23 cellular contexts compared by ENCODE assay signal in the genomic region with DNA sequence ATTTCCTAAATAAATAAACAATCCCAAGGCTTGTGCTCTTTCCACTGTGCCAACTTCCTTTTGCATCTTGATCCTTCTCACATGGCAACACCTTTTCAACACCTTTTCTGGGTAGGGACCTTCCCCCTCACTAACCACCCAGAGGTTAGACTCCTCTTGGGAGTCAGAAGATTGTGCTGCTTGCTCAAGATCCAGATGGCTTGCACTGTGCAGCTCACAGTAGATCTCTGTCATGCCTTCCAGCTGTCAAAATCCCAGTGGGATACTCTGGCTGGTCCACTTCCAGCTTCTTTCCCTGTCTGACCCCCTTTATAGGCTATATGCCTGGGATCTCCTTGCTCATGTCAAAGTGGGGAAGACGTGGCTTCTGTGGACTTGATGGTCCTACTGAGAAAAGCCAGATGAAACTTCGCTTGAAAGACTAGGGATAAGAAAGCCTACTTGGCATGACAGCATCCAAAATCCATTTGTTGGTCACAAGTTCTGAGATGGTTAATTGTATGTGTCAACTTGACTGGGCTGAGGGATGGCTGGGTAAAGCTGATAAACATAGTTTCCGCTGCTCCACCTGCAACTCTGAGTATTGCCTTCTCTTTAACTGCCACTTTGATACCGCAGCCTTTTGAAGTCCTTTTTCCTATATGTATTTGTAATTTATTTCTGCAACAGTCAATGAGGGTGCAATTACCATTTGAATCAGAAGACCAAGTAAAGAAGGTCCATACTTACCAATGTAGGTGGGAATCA.
DNase-seq lines count a peak whose midpoint lies in the region; ATAC-seq, FAIRE-seq and TF ChIP-seq lines count a peak whose summit lies in the region.
"Had no signal": no experiment of that assay in that cellular context is flagged by ENCODE, and none has a peak within 500 bp of the region (broad histone marks: within the 10 kb centered on the region; RNA-seq: fewer than 3 reads in every experiment).

No MANE protein-coding gene starts in this region.

- no peaks in the 10 kb centered on the region for H3K27me3 Mint-ChIP-seq in CD4-positive, alpha-beta memory T cell
- peaks cover 2% of the 10 kb centered on the region for H3K27me3 Mint-ChIP-seq in activated CD4-positive, alpha-beta memory T cell treated with anti-CD3 and anti-CD28 coated beads for 36 hours
- no peaks in the 10 kb centered on the region for H3K27me3 Mint-ChIP-seq in memory B cell

- CTCF ChIA-PET in CD4-positive, alpha-beta memory T cell (lab: Charles Lee; ENCODE audit: partially characterized antibody) = interaction anchor here (0.9 to 9.0 kb wide), 13 partner anchors 12 to 392 kb away, joined by 3 to 262 read pairs (median 9); no protein-coding TSS in a partner anchor
- CTCF ChIA-PET in activated CD4-positive, alpha-beta memory T cell treated with anti-CD3 and anti-CD28 coated beads for 36 hours (lab: Charles Lee) = interaction anchor here (0.8 to 8.1 kb wide), 9 partner anchors 11 to 127 kb away, joined by 3 to 203 read pairs (median 20); no protein-coding TSS in a partner anchor

- peak overlapping the region; percentile 79 for H3K27ac ChIP-seq in CD4-positive, alpha-beta memory T cell (ENCODE audit: low read depth, low read length)
- H3K27ac ChIP-seq in smooth muscle cell (ENCODE audit: low read depth) = no peak overlapping the region
- H3K27ac ChIP-seq: epithelial cell of prostate, uterus had no signal

- H4K20me1 ChIP-seq in smooth muscle cell (ENCODE audit: low read depth) = no peaks in the 10 kb centered on the region

- peaks cover 52 to 79% (median 62%) of the 10 kb centered on the region in 4 donors for H3K4me1 Mint-ChIP-seq in CD4-positive, alpha-beta memory T cell
- H3K4me1 Mint-ChIP-seq in activated CD4-positive, alpha-beta memory T cell treated with anti-CD3 and anti-CD28 coated beads for 36 hours (ENCODE audit: low read depth) = peaks cover 75% of the 10 kb centered on the region
- peaks cover 57% of the 10 kb centered on the region for H3K4me1 Mint-ChIP-seq in memory B cell

- no peaks in the 10 kb centered on the region for H3F3A ChIP-seq in smooth muscle cell (ENCODE audit: low read depth)

- intact Hi-C loops in CD4-positive, alpha-beta memory T cell (cut with micrococcal nuclease) = no loop called here
- intact Hi-C loops in activated CD4-positive, alpha-beta memory T cell treated with anti-CD3 and anti-CD28 coated beads for 36 hours (cut with micrococcal nuclease) = loop anchor here (2.0 to 5.0 kb wide), 2 partner anchors 141 to 256 kb away; no protein-coding TSS in a partner anchor

- H3K36me3 ChIP-seq in CD4-positive, alpha-beta memory T cell (ENCODE audit: insufficient read depth, low read length) = no peaks in the 10 kb centered on the region
- H3K36me3 ChIP-seq in smooth muscle cell (ENCODE audit: low read depth) = no peaks in the 10 kb centered on the region
- H3K36me3 ChIP-seq: uterus had no signal

- H3K4me3 Mint-ChIP-seq in CD4-positive, alpha-beta memory T cell = peak overlapping the region; percentile 63 to 88 (median 86)
- no peak overlapping the region for H3K4me3 Mint-ChIP-seq in activated CD4-positive, alpha-beta memory T cell treated with anti-CD3 and anti-CD28 coated beads for 36 hours
- H3K4me3 Mint-ChIP-seq in memory B cell = no peak overlapping the region
- H3K4me3 Mint-ChIP-seq: H9 had no signal

- H3K9ac ChIP-seq in smooth muscle cell (ENCODE audit: low read depth) = no peak overlapping the region

- peak; percentile 81 for FAIRE-seq in GM19239 (lab: Jason Lieb, UNC)
- FAIRE-seq: colon, islet of Langerhans had no signal

- H3K9me3 ChIP-seq in CD4-positive, alpha-beta memory T cell (ENCODE audit: control insufficient read depth in 1 of 2, low read length in 2 of 2) = no peaks in the 10 kb centered on the region
- no peaks in the 10 kb centered on the region for H3K9me3 ChIP-seq in smooth muscle cell (replicated peaks; ENCODE audit: low read depth)
- H3K9me3 ChIP-seq: uterus had no signal

- no peak overlapping the region for H3K4me3 ChIP-seq in CD4-positive, alpha-beta memory T cell (ENCODE audit: low read length in 2 of 2)
- no peak overlapping the region for H3K4me3 ChIP-seq in smooth muscle cell
- H3K4me3 ChIP-seq: uterus had no signal

- H3K79me2 ChIP-seq in smooth muscle cell (ENCODE audit: low read depth) = no peaks in the 10 kb centered on the region

- no peak for TF ChIP-seq CTCF in smooth muscle cell (IDR thresholded peaks at IDR 0.05; ENCODE audit: borderline replicate concordance, insufficient read depth, poor library complexity, severe bottlenecking)

- H3K36me3 Mint-ChIP-seq in CD4-positive, alpha-beta memory T cell = peaks cover 0 to 1% of the 10 kb centered on the region in 2 donors
- no peaks in the 10 kb centered on the region for H3K36me3 Mint-ChIP-seq in activated CD4-positive, alpha-beta memory T cell treated with anti-CD3 and anti-CD28 coated beads for 36 hours
- H3K36me3 Mint-ChIP-seq in memory B cell = peaks cover 11% of the 10 kb centered on the region

- H3K4me1 ChIP-seq in CD4-positive, alpha-beta memory T cell (ENCODE audit: insufficient read depth, low read length) = peaks cover 56% of the 10 kb centered on the region
- H3K4me1 ChIP-seq in smooth muscle cell (ENCODE audit: low read depth) = no peaks in the 10 kb centered on the region
- H3K4me1 ChIP-seq: uterus had no signal

- peak in 1 of 5 donors; percentile 33 for DNase-seq in CD4-positive, alpha-beta memory T cell
- DNase-seq in GM19239 (ENCODE audit: insufficient read length, low spot score) = no peak
- DNase-seq in activated CD4-positive, alpha-beta memory T cell treated with anti-CD3 and anti-CD28 coated beads for 36 hours = peak; percentile 56
- no peak for DNase-seq in memory B cell (ENCODE audit: low spot score in 2 of 2)
- DNase-seq in UCSD-AML1 (lab: John Stamatoyannopoulos, UW; ENCODE audit: unreplicated experiment) = no peak
- DNase-seq in smooth muscle cell (lab: John Stamatoyannopoulos, UW; ENCODE audit: unreplicated experiment) = no peak
- DNase-seq: aorta; DMS79; glutamatergic neuron; H9; mesenchymal stem cell; NCI-H1092 treated with DMSO at 0.1 percent for 48 hours; NCI-H2171 treated with DMSO at 0.1 percent for 48 hours; NK-92 treated with Interleukin-12 subunit alpha and Interleukin-12 subunit beta, amount 100 ng/mL, for 24 hours; SIG-M5; stimulated activated CD4-positive, alpha-beta T cell treated with anti-CD3 and anti-CD28 coated beads, Interleukin-4, amount 100 ng/mL, for 24 hours; T-helper 9 cell; uterus had no signal

- no peaks in the 10 kb centered on the region for H3K27me3 ChIP-seq in CD4-positive, alpha-beta memory T cell (ENCODE audit: insufficient read depth, low read length)
- peaks cover 38% of the 10 kb centered on the region for H3K27me3 ChIP-seq in smooth muscle cell (ENCODE audit: low read depth)
- H3K27me3 ChIP-seq: uterus had no signal

- peak overlapping the region; percentile 97 to 99 (median 98) for H3K27ac Mint-ChIP-seq in CD4-positive, alpha-beta memory T cell
- H3K27ac Mint-ChIP-seq in activated CD4-positive, alpha-beta memory T cell treated with anti-CD3 and anti-CD28 coated beads for 36 hours = peak overlapping the region; percentile 59
- peak overlapping the region; percentile 90 for H3K27ac Mint-ChIP-seq in memory B cell
- H3K27ac Mint-ChIP-seq: H9 had no signal

- H2AFZ ChIP-seq in smooth muscle cell (ENCODE audit: low read depth) = no peak overlapping the region

- POLR2A ChIA-PET in CD4-positive, alpha-beta memory T cell (lab: Charles Lee; ENCODE audit: partially characterized antibody) = interaction anchor here (0.7 to 4.8 kb wide), 13 partner anchors 11 to 1481 kb away, joined by 3 to 75 read pairs (median 13); a partner anchor contains a TSS
- POLR2A ChIA-PET in activated CD4-positive, alpha-beta memory T cell treated with anti-CD3 and anti-CD28 coated beads for 36 hours (lab: Charles Lee) = interaction anchor here (0.8 kb wide), 1 partner anchor 20 kb away, joined by 4 read pairs; no protein-coding TSS in a partner anchor

- ATAC-seq in memory B cell (ENCODE audit: low read depth) = no peak
- no peak for ATAC-seq in GM21515 (IDR thresholded peaks at IDR 0.05; ENCODE audit: unreplicated experiment)
- ATAC-seq: sciatic nerve had no signal

- 91% methylated on average over 4 of the region's 4 CpGs for WGBS in smooth muscle cell (ENCODE audit: low lambda C conversion rate)

- no peak overlapping the region for H3K4me2 ChIP-seq in smooth muscle cell

- no peaks in the 10 kb centered on the region for H3K9me3 Mint-ChIP-seq in CD4-positive, alpha-beta memory T cell
- no peaks in the 10 kb centered on the region for H3K9me3 Mint-ChIP-seq in activated CD4-positive, alpha-beta memory T cell treated with anti-CD3 and anti-CD28 coated beads for 36 hours
- H3K9me3 Mint-ChIP-seq in memory B cell = no peaks in the 10 kb centered on the region
- H3K9me3 Mint-ChIP-seq: H9 had no signal

Comparison
In these comparisons a context has a peak if more than half of its experiments do, and no peak if none do; other contexts are left out.
1. H3K4me3 Mint-ChIP-seq: peak in CD4-positive, alpha-beta memory T cell (8 of 8); none in activated CD4-positive, alpha-beta memory T cell treated with anti-CD3 and anti-CD28 coated beads for 36 hours (single experiment) and memory B cell (single experiment).
2. Peak in every context shown above with its lines, with median percentiles within 50 percentile points of each other: H3K27ac Mint-ChIP-seq.